Comparison of ENCODE assay signal across 12 cellular contexts in the genomic region with DNA sequence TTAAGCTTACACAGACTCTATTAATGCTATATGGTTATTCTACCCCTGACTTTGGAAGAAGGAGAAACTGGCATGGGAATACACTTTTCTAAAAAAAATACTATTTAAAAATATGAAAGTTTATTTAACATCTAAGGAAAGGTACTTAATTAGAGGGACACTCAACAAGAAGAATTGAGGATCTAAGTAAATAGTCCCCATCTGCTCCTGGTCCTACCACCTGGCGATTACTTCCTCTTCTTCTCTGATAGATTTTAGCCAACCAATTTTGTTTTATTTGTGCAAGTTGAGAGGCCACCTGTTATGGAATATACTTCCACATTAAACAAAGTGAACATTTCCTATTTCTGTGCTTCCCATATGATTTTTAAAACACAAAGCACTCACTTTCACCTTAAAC.
DNase-seq lines count a peak whose midpoint lies in the region; ATAC-seq and TF ChIP-seq lines count a peak whose summit lies in the region.
"Had no signal": no experiment of that assay in that cellular context is flagged by ENCODE, and none has a peak within 500 bp of the region (broad histone marks: within the 10 kb centered on the region; RNA-seq: fewer than 3 reads in every experiment).

No MANE protein-coding gene starts in this region.

- no peak overlapping the region for H3K18ac ChIP-seq in neuronal stem cell (ENCODE audit: low read length)

- H2AK5ac ChIP-seq in neuronal stem cell (ENCODE audit: low read depth, low read length) = no peak overlapping the region

- H3K4me3 ChIP-seq in neuronal stem cell (ENCODE audit: low read length in 2 of 2) = no peak overlapping the region
- H3K4me3 ChIP-seq: skin epidermis had no signal

- no peak for DNase-seq in stimulated activated naive CD8-positive, alpha-beta T cell treated with anti-CD3 and anti-CD28 coated beads, Interleukin-15, Interleukin-2, amounts not matched to agents 100 U/mL and 50 U/mL, for 24 hours
- DNase-seq in NCI-H1694 treated with DMSO at 0.1 percent for 48 hours (lab: John Stamatoyannopoulos, UW) = peak; percentile 5
- no peak for DNase-seq in activated CD8-positive, alpha-beta T cell treated with anti-CD3 and anti-CD28 coated beads, Interleukin-2, amount 10 ng/mL, durations not matched to agents 7 days and 5 days
- no peak for DNase-seq in NCI-H446 treated with DMSO at 0.1 percent for 48 hours (lab: John Stamatoyannopoulos, UW)
- no peak for DNase-seq in neuronal stem cell (ENCODE audit: low spot score)
- no peak for DNase-seq in NCI-H226
- no peak for DNase-seq in GM20000 (ENCODE audit: low spot score)
- DNase-seq: brain microvascular endothelial cell, GOT3, Kasumi-1 had no signal

- H3K9ac ChIP-seq in neuronal stem cell (ENCODE audit: low read depth, low read length, poor library complexity) = no peak overlapping the region

- no peak overlapping the region for H3K23ac ChIP-seq in neuronal stem cell (ENCODE audit: low read depth, low read length, poor library complexity)

- no peak overlapping the region for H2BK15ac ChIP-seq in neuronal stem cell (ENCODE audit: low read length)

- no peak overlapping the region for H3K14ac ChIP-seq in neuronal stem cell (ENCODE audit: low read length)

- no CpG with 5 or more reads among the region's 1 CpG for WGBS in neuronal stem cell (ENCODE audit: extremely low coverage in 2 of 2, insufficient read length in 2 of 2, insufficient replicate concordance in 1 of 2), 2 donors

- H3K36me3 Mint-ChIP-seq in stimulated activated naive CD8-positive, alpha-beta T cell treated with anti-CD3 and anti-CD28 coated beads, Interleukin-15, Interleukin-2, amounts not matched to agents 100 ng/mL and 50 ng/mL, for 24 hours (ENCODE audit: low read depth) = peaks cover 27% of the 10 kb centered on the region
- peaks cover 85% of the 10 kb centered on the region for H3K36me3 Mint-ChIP-seq in activated CD8-positive, alpha-beta T cell treated with anti-CD3 and anti-CD28 coated beads, Interleukin-2, amount 10 ng/mL, durations not matched to agents 7 days and 5 days (ENCODE audit: low read depth)

- H3K4me3 Mint-ChIP-seq in stimulated activated naive CD8-positive, alpha-beta T cell treated with anti-CD3 and anti-CD28 coated beads, Interleukin-15, Interleukin-2, amounts not matched to agents 100 ng/mL and 50 ng/mL, for 24 hours = peak overlapping the region; percentile 81
- H3K4me3 Mint-ChIP-seq in activated CD8-positive, alpha-beta T cell treated with anti-CD3 and anti-CD28 coated beads, Interleukin-2, amount 10 ng/mL, durations not matched to agents 7 days and 5 days = peak overlapping the region; percentile 82

- no peak overlapping the region for H3K27ac ChIP-seq in neuronal stem cell (replicated peaks; ENCODE audit: low read length)
- H3K27ac ChIP-seq: brain microvascular endothelial cell had no signal

- peaks cover 3 to 12% of the 10 kb centered on the region in 2 donors for H3K4me1 ChIP-seq in neuronal stem cell (ENCODE audit: control insufficient read depth in 2 of 2, insufficient read depth in 1 of 2, low read depth in 1 of 2, low read length in 2 of 2)

- no peak overlapping the region for H3K4ac ChIP-seq in neuronal stem cell (ENCODE audit: low read length)

- H3K4me1 Mint-ChIP-seq in stimulated activated naive CD8-positive, alpha-beta T cell treated with anti-CD3 and anti-CD28 coated beads, Interleukin-15, Interleukin-2, amounts not matched to agents 100 ng/mL and 50 ng/mL, for 24 hours (ENCODE audit: low read depth) = peaks cover 98% of the 10 kb centered on the region
- H3K4me1 Mint-ChIP-seq in activated CD8-positive, alpha-beta T cell treated with anti-CD3 and anti-CD28 coated beads, Interleukin-2, amount 10 ng/mL, durations not matched to agents 7 days and 5 days (ENCODE audit: low read depth) = peaks cover 89% of the 10 kb centered on the region

- peak overlapping the region; percentile 94 for H3K27ac Mint-ChIP-seq in stimulated activated naive CD8-positive, alpha-beta T cell treated with anti-CD3 and anti-CD28 coated beads, Interleukin-15, Interleukin-2, amounts not matched to agents 100 ng/mL and 50 ng/mL, for 24 hours
- peak overlapping the region; percentile 88 for H3K27ac Mint-ChIP-seq in activated CD8-positive, alpha-beta T cell treated with anti-CD3 and anti-CD28 coated beads, Interleukin-2, amount 10 ng/mL, durations not matched to agents 7 days and 5 days

- H3K4me2 ChIP-seq in neuronal stem cell (ENCODE audit: insufficient read depth, low read length, poor library complexity, severe bottlenecking) = no peak overlapping the region

- H2BK5ac ChIP-seq in neuronal stem cell (ENCODE audit: low read length) = no peak overlapping the region

- no peak for TF ChIP-seq CTCF in GM20000 (IDR thresholded peaks at IDR 0.05; ENCODE audit: extremely low read depth, missing control alignments)

- no peak overlapping the region for H4K91ac ChIP-seq in neuronal stem cell (ENCODE audit: low read depth, low read length, poor library complexity)

- H4K8ac ChIP-seq in neuronal stem cell (ENCODE audit: low read depth, low read length) = no peak overlapping the region

- CTCF ChIA-PET in activated CD8-positive, alpha-beta T cell treated with anti-CD3 and anti-CD28 coated beads, Interleukin-2, amount 10 ng/mL, durations not matched to agents 7 days and 5 days (lab: Charles Lee) = interaction anchor here (1.3 to 6.9 kb wide), 4 partner anchors 53 to 115 kb away, joined by 3 to 54 read pairs (median 14); partner anchors contain the start of gene BCL2

- H3K9me3 Mint-ChIP-seq in stimulated activated naive CD8-positive, alpha-beta T cell treated with anti-CD3 and anti-CD28 coated beads, Interleukin-15, Interleukin-2, amounts not matched to agents 100 ng/mL and 50 ng/mL, for 24 hours = no peaks in the 10 kb centered on the region
- H3K9me3 Mint-ChIP-seq in activated CD8-positive, alpha-beta T cell treated with anti-CD3 and anti-CD28 coated beads, Interleukin-2, amount 10 ng/mL, durations not matched to agents 7 days and 5 days (ENCODE audit: insufficient read depth) = no peaks in the 10 kb centered on the region

- no peak for ATAC-seq in stimulated activated naive CD8-positive, alpha-beta T cell treated with anti-CD3 and anti-CD28 coated beads, Interleukin-15, Interleukin-2, amounts not matched to agents 100 U/mL and 50 U/mL, for 24 hours
- no peak for ATAC-seq in activated CD8-positive, alpha-beta T cell treated with anti-CD3 and anti-CD28 coated beads, Interleukin-2, amount 10 ng/mL, durations not matched to agents 7 days and 5 days

- H3K9me3 ChIP-seq in neuronal stem cell (replicated peaks in 1 of 2; ENCODE audit: control insufficient read depth in 2 of 2, insufficient read depth in 1 of 2, low read depth in 1 of 2, low read length in 2 of 2) = no peaks in the 10 kb centered on the region

- no peaks in the 10 kb centered on the region for H3K36me3 ChIP-seq in neuronal stem cell (replicated peaks in 1 of 2; ENCODE audit: control insufficient read depth in 2 of 2, insufficient read depth in 2 of 2, low read length in 2 of 2)
- H3K36me3 ChIP-seq: brain microvascular endothelial cell had no signal

- POLR2A ChIA-PET in activated CD8-positive, alpha-beta T cell treated with anti-CD3 and anti-CD28 coated beads, Interleukin-2, amount 10 ng/mL, durations not matched to agents 7 days and 5 days (lab: Charles Lee) = interaction anchor here (0.9 to 13.5 kb wide), 12 partner anchors 8 to 111 kb away, joined by 3 to 205 read pairs (median 6); partner anchors contain the start of gene BCL2

- no peak overlapping the region for H2BK12ac ChIP-seq in neuronal stem cell (ENCODE audit: low read length)

- H2AFZ ChIP-seq in neuronal stem cell (ENCODE audit: low read length) = no peak overlapping the region

- no peak overlapping the region for H2BK120ac ChIP-seq in neuronal stem cell (ENCODE audit: low read depth, low read length)

- no peaks in the 10 kb centered on the region for H3K27me3 ChIP-seq in neuronal stem cell (ENCODE audit: control insufficient read depth in 3 of 3, insufficient read depth in 3 of 3, low read depth in 1 of 3, low read length in 3 of 3)
- H3K27me3 ChIP-seq: brain microvascular endothelial cell had no signal

- no peaks in the 10 kb centered on the region for H3K27me3 Mint-ChIP-seq in stimulated activated naive CD8-positive, alpha-beta T cell treated with anti-CD3 and anti-CD28 coated beads, Interleukin-15, Interleukin-2, amounts not matched to agents 100 ng/mL and 50 ng/mL, for 24 hours
- H3K27me3 Mint-ChIP-seq in activated CD8-positive, alpha-beta T cell treated with anti-CD3 and anti-CD28 coated beads, Interleukin-2, amount 10 ng/mL, durations not matched to agents 7 days and 5 days (ENCODE audit: low read depth) = no peaks in the 10 kb centered on the region

- peaks cover 2% of the 10 kb centered on the region for H3K79me1 ChIP-seq in neuronal stem cell (ENCODE audit: low read depth, low read length)
